8 cellular contexts compared by ENCODE assay signal in genomic region chr4:10584042-10584441, GRCh38.
DNase-seq lines count a peak whose midpoint lies in the region; ATAC-seq and TF ChIP-seq lines count a peak whose summit lies in the region.

No MANE protein-coding gene starts in this region.

- H3K36me3 ChIP-seq in mammary epithelial cell (ENCODE audit: insufficient read depth, low read length) = no peaks in the 10 kb centered on the region

- dilution Hi-C loops in mammary epithelial cell (cut with HindIII; ENCODE audit: low sequenced_read_pairs) = no loop called here

- H2AFZ ChIP-seq in mammary epithelial cell (ENCODE audit: low read depth, low read length) = peak overlapping the region; percentile 73

- peak; percentile 53 for ATAC-seq in GM18907 (IDR thresholded peaks at IDR 0.05; ENCODE audit: unreplicated experiment)

- no peak overlapping the region for H3K27ac ChIP-seq in mammary epithelial cell (ENCODE audit: insufficient read depth, low read depth, low read length)

- H3K4me3 ChIP-seq in mammary epithelial cell (replicated peaks in 1 of 3; ENCODE audit: insufficient read depth in 1 of 3, low read depth in 2 of 3, low read length in 3 of 3) = peak overlapping the region in 2 of 3 experiments; percentile 10 to 14

- 7% methylated on average over 1 of the region's 2 CpGs for WGBS in mammary epithelial cell (ENCODE audit: low coverage, missing lambda C conversion rate)

- peak; percentile 66 for DNase-seq in ACHN
- DNase-seq in HPDE6-E6E7 (ENCODE audit: extremely low spot score) = peak; percentile 81
- DNase-seq in mammary epithelial cell = peak; percentile 88
- DNase-seq in mucosa of gallbladder (ENCODE audit: low spot score) = peak; percentile 19
- no peak for DNase-seq in NCI-H2107 (lab: John Stamatoyannopoulos, UW)
- no peak for DNase-seq in ecto neural progenitor cell (ENCODE audit: low spot score)
- DNase-seq in effector CD4-positive, alpha-beta T cell = no peak

- H3K9me3 ChIP-seq in mammary epithelial cell (replicated peaks; ENCODE audit: insufficient read depth, low read length) = no peaks in the 10 kb centered on the region

- no peak overlapping the region for H3K9ac ChIP-seq in mammary epithelial cell (ENCODE audit: insufficient read depth, low read length)

- no peaks in the 10 kb centered on the region for H3K4me1 ChIP-seq in mammary epithelial cell (ENCODE audit: insufficient read depth, low read length)

- intact Hi-C loops in mammary epithelial cell (cut with micrococcal nuclease) = loop anchor here (5.0 kb wide), 1 partner anchor 308 kb away; no protein-coding TSS in a partner anchor

- H3K79me2 ChIP-seq in mammary epithelial cell (ENCODE audit: insufficient read depth, low read length) = no peaks in the 10 kb centered on the region

- in situ Hi-C loops in ACHN (cut with HindIII; ENCODE audit: low pct_ligation_motif_present, low pct_unique_long_range_greater_than_20kb, low sequenced_read_pairs) = no loop called here
- in situ Hi-C loops in mammary epithelial cell (cut with MboI; ENCODE audit: low sequenced_read_pairs in 2 of 2) = loop anchor here (5.0 to 25.0 kb wide), 3 partner anchors 843 to 1178 kb away; partner anchors contain the start of gene HS3ST1 (in 1 of the 2)

- no peaks in the 10 kb centered on the region for H4K20me1 ChIP-seq in mammary epithelial cell (ENCODE audit: insufficient read depth, low read length)

- no peaks in the 10 kb centered on the region for H3K27me3 ChIP-seq in mammary epithelial cell (ENCODE audit: insufficient read depth, low read length)

- BruUV-seq in mammary epithelial cell (replicated peaks; lab: Mats Ljungman, UMichigan) = no TSS peak

- peak overlapping the region; percentile 53 for H3K4me2 ChIP-seq in mammary epithelial cell (ENCODE audit: insufficient read depth, low read depth, low read length)

- TF ChIP-seq CTCF in mammary epithelial cell (conservative IDR thresholded peaks at IDR 0.05 in 1 of 2, IDR thresholded peaks at IDR 0.05 in 1 of 2; ENCODE audit: extremely low read depth in 1 of 2, insufficient read depth in 1 of 2, low read depth in 1 of 2, low read length in 2 of 2) = no peak

- CTCF ChIA-PET in mammary epithelial cell (lab: Charles Lee; ENCODE audit: low non-redundant PET) = no interaction called here

Comparison
In these comparisons a context has a peak if more than half of its experiments do, and no peak if none do; other contexts are left out.
1. DNase-seq: peak in ACHN (single experiment), HPDE6-E6E7 (single experiment), mammary epithelial cell (single experiment) and mucosa of gallbladder (single experiment); none in NCI-H2107 (single experiment), ecto neural progenitor cell (single experiment) and effector CD4-positive, alpha-beta T cell (single experiment).